16 cellular contexts compared by ENCODE assay signal in the genomic region with DNA sequence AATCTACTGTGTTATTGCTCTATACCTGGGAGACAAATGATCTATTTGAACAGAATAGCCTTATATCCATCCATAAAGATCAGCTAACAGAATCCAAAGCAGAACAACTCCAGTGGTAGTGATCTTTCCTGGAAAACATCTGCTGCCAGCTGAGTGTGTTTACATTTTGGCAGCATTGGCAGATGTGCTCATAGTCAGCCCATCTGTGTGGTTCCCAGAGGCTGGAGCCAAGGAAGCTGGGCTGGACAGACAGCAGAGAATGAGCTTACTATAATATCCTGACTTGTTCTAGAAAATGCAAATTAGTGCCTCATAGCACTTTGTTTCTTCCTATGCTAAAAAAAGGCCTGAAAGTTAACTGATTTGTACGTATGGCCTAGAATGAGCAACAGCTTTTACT.
A peak's percentile ranks its signal among the peaks of the same experiment; 100 is the strongest.
DNase-seq lines count a peak whose midpoint lies in the region; ATAC-seq and TF ChIP-seq lines count a peak whose summit lies in the region.
"Had no signal": no experiment of that assay in that cellular context is flagged by ENCODE, and none has a peak within 500 bp of the region (broad histone marks: within the 10 kb centered on the region; RNA-seq: fewer than 3 reads in every experiment).

No MANE protein-coding gene starts in this region.

- H2AFZ ChIP-seq in hepatocyte = no peak overlapping the region

- no peaks in the 10 kb centered on the region for H4K20me1 ChIP-seq in hepatocyte (ENCODE audit: insufficient read depth, poor library complexity, severe bottlenecking)

- WGBS in hepatocyte (ENCODE audit: low lambda C conversion rate, missing lambda C conversion rate) = 66% methylated on average over 1 of the region's 1 CpG
- 66 to 68% methylated on average over 1 of the region's 1 CpG for WGBS in tibial nerve, 2 donors

- peaks cover 3% of the 10 kb centered on the region for H3K4me1 ChIP-seq in adipocyte (ENCODE audit: control insufficient read depth, insufficient read depth, low read length)
- no peaks in the 10 kb centered on the region for H3K4me1 ChIP-seq in hepatocyte (ENCODE audit: insufficient read depth)
- no peaks in the 10 kb centered on the region for H3K4me1 ChIP-seq in effector memory CD4-positive, alpha-beta T cell (ENCODE audit: control insufficient read depth, insufficient read depth, low read length, poor library complexity, severe bottlenecking)
- no peaks in the 10 kb centered on the region for H3K4me1 ChIP-seq in tibial nerve
- H3K4me1 ChIP-seq: upper lobe of right lung had no signal

- no peaks in the 10 kb centered on the region for H3K9me2 ChIP-seq in hepatocyte (replicated peaks; ENCODE audit: insufficient read depth)

- no peak for TF ChIP-seq POLR2A in tibial nerve (IDR thresholded peaks at IDR 0.05)

- no peaks in the 10 kb centered on the region for H3K36me3 ChIP-seq in MG63
- H3K36me3 ChIP-seq in adipocyte (ENCODE audit: control insufficient read depth, insufficient read depth, low read length, severe bottlenecking) = no peaks in the 10 kb centered on the region
- H3K36me3 ChIP-seq in hepatocyte (replicated peaks; ENCODE audit: insufficient read depth, low read depth) = no peaks in the 10 kb centered on the region
- H3K36me3 ChIP-seq in effector memory CD4-positive, alpha-beta T cell (ENCODE audit: control insufficient read depth, insufficient read depth, low read length) = no peaks in the 10 kb centered on the region
- no peaks in the 10 kb centered on the region for H3K36me3 ChIP-seq in tibial nerve
- H3K36me3 ChIP-seq: upper lobe of right lung had no signal

- H3K4me3 ChIP-seq in MG63 (no peak overlapping the region), adipocyte (ENCODE audit: low read length) (no peak overlapping the region), hepatocyte (no peak overlapping the region), tibial nerve (no peak overlapping the region)
- no peak overlapping the region for H3K4me3 ChIP-seq in effector memory CD4-positive, alpha-beta T cell (ENCODE audit: insufficient read depth, low read depth, low read length, poor library complexity, severe bottlenecking)
- H3K4me3 ChIP-seq: upper lobe of right lung had no signal

- no peak overlapping the region for H3K4me2 ChIP-seq in hepatocyte

- H3K9me3 ChIP-seq in MG63 (no peaks in the 10 kb centered on the region), adipocyte (ENCODE audit: control insufficient read depth, low read length) (no peaks in the 10 kb centered on the region), hepatocyte (ENCODE audit: low read depth) (no peaks in the 10 kb centered on the region), tibial nerve (peaks cover 0 to 5% (median 0%) of the 10 kb centered on the region in 4 donors)
- H3K9me3 ChIP-seq in effector memory CD4-positive, alpha-beta T cell (ENCODE audit: control insufficient read depth, low read length) = no peaks in the 10 kb centered on the region
- H3K9me3 ChIP-seq: upper lobe of right lung had no signal

- no peaks in the 10 kb centered on the region for H3K27me3 ChIP-seq in MG63
- H3K27me3 ChIP-seq in adipocyte (replicated peaks; ENCODE audit: control insufficient read depth, insufficient read depth, low read length) = no peaks in the 10 kb centered on the region
- H3K27me3 ChIP-seq in hepatocyte = no peaks in the 10 kb centered on the region
- H3K27me3 ChIP-seq in effector memory CD4-positive, alpha-beta T cell (replicated peaks; ENCODE audit: control insufficient read depth, insufficient read depth, low read length, poor library complexity, severe bottlenecking) = no peaks in the 10 kb centered on the region
- no peaks in the 10 kb centered on the region for H3K27me3 ChIP-seq in tibial nerve
- H3K27me3 ChIP-seq: upper lobe of right lung had no signal

- DNase-seq in Ammon's horn (ENCODE audit: low spot score) = peak; percentile 56
- peak; percentile 78 for DNase-seq in MG63
- DNase-seq in adipocyte (ENCODE audit: low read depth) = peak; percentile 56
- peak; percentile 11 for DNase-seq in hepatocyte (ENCODE audit: low spot score)
- no peak for DNase-seq in effector memory CD4-positive, alpha-beta T cell
- DNase-seq in T-helper 1 cell = no peak
- DNase-seq in tibial nerve (ENCODE audit: low spot score in 2 of 2) = no peak
- DNase-seq: Calu3; left cardiac atrium; NCI-H526 treated with DMSO at 0.1 percent for 48 hours; stimulated activated naive B cell treated with anti-CD40 and anti-IgM and Interleukin-4, amounts not matched to agents 10 μg/mL and 1 μg/mL and 100 μg/mL, for 72 hours; upper lobe of right lung had no signal

- no peak overlapping the region for H3K27ac ChIP-seq in hepatocyte
- H3K27ac ChIP-seq in effector memory CD4-positive, alpha-beta T cell (ENCODE audit: insufficient read depth, low read length, poor library complexity, severe bottlenecking) = no peak overlapping the region
- no peak overlapping the region for H3K27ac ChIP-seq in tibial nerve
- H3K27ac ChIP-seq: epithelial cell of prostate, RWPE1, upper lobe of right lung had no signal

- H3K9ac ChIP-seq in adipocyte (ENCODE audit: low read length) = no peak overlapping the region

- no peak for ATAC-seq in HG02759 (IDR thresholded peaks at IDR 0.05; ENCODE audit: unreplicated experiment)
- ATAC-seq: left cardiac atrium; stimulated activated naive B cell treated with anti-CD40 and anti-IgM and Interleukin-4, amounts not matched to agents 10 μg/mL and 1 μg/mL and 100 μg/mL, for 72 hours; upper lobe of right lung; WTC11 had no signal

- H3K79me2 ChIP-seq in hepatocyte = no peaks in the 10 kb centered on the region

- no peak for TF ChIP-seq EP300 in tibial nerve (IDR thresholded peaks at IDR 0.05)

- TF ChIP-seq CTCF in hepatocyte (IDR thresholded peaks at IDR 0.05; ENCODE audit: poor library complexity) (no peak), tibial nerve (IDR thresholded peaks at IDR 0.05) (no peak)

Comparison
In these comparisons a context has a peak if more than half of its experiments do, and no peak if none do; other contexts are left out.
1. DNase-seq: peak in Ammon's horn (single experiment), MG63 (single experiment), adipocyte (single experiment) and hepatocyte (single experiment); none in effector memory CD4-positive, alpha-beta T cell (0 of 3), T-helper 1 cell (0 of 5) and tibial nerve (0 of 2).